Comparison of ENCODE assay signal across 19 cellular contexts in the genomic region with DNA sequence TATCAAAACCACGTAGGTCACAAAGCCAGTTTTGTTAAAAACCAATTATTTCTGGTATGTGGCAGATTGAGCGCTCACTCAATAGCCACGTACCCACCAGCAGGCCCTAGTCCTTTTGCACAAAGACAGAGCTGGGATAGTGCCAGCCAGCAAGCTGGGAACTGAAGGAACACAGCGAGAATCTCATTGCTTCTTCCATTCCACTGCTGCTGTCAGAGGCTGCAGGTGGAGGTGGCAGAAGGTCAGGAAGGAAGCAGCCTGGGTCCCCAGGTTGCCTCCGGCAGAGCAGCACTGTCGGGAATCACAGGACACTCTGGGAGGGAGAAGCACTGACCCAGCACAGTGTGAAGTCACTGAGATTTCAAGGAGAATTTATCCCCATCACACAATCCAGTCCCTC.
DNase-seq lines count a peak whose midpoint lies in the region; TF ChIP-seq lines count a peak whose summit lies in the region.
"Had no signal": no experiment of that assay in that cellular context is flagged by ENCODE, and none has a peak within 500 bp of the region (broad histone marks: within the 10 kb centered on the region; RNA-seq: fewer than 3 reads in every experiment).

No MANE protein-coding gene starts in this region.

- no peaks in the 10 kb centered on the region for H4K20me1 ChIP-seq in neural progenitor cell (ENCODE audit: low read depth)
- H4K20me1 ChIP-seq: BLaER1 treated with 17β-estradiol and CSF1 and Interleukin-3, amounts not matched to agents 10 nM and 100 nM had no signal

- H3K27ac Mint-ChIP-seq in neural progenitor cell: no peak overlapping the region
- H3K27ac Mint-ChIP-seq: CD4-positive, alpha-beta T cell; CD8-positive, alpha-beta T cell had no signal

- intact Hi-C loops in dorsolateral prefrontal cortex (cut with DNase I): no loop called here

- H3F3A ChIP-seq in neural progenitor cell (ENCODE audit: low read depth): no peaks in the 10 kb centered on the region

- H3K4me3 Mint-ChIP-seq in neural progenitor cell: no peak overlapping the region
- H3K4me3 Mint-ChIP-seq: CD4-positive, alpha-beta T cell; CD8-positive, alpha-beta T cell had no signal

- H3K36me3 ChIP-seq in neural progenitor cell: no peaks in the 10 kb centered on the region
- H3K36me3 ChIP-seq: BLaER1 treated with 17β-estradiol and CSF1 and Interleukin-3, amounts not matched to agents 10 nM and 100 nM had no signal

- no peak overlapping the region for H3K4me2 ChIP-seq in neural progenitor cell
- H3K4me2 ChIP-seq: BLaER1 treated with 17β-estradiol and CSF1 and Interleukin-3, amounts not matched to agents 10 nM and 100 nM had no signal

- in situ Hi-C loops in G401 (cut with HindIII; ENCODE audit: low sequenced_read_pairs): no loop called here
- in situ Hi-C loops in GM13976 (cut with MboI; ENCODE audit: low sequenced_read_pairs, unreplicated experiment): no loop called here

- H2AFZ ChIP-seq in neural progenitor cell (replicated peaks): no peak overlapping the region

- no peaks in the 10 kb centered on the region for H3K9me3 ChIP-seq in neural progenitor cell (ENCODE audit: low read depth)
- H3K9me3 ChIP-seq: BLaER1 treated with 17β-estradiol and CSF1 and Interleukin-3, amounts not matched to agents 10 nM and 100 nM; Caco-2 had no signal

- H3K4me1 Mint-ChIP-seq in neural progenitor cell: no peaks in the 10 kb centered on the region

- TF ChIP-seq CTCF in neural progenitor cell (IDR thresholded peaks at IDR 0.05) (no peak), GM13976 (IDR thresholded peaks at IDR 0.05; ENCODE audit: borderline replicate concordance, control extremely low read depth, extremely low read depth, insufficient read depth, missing control alignments) (no peak), dorsolateral prefrontal cortex (IDR thresholded peaks at IDR 0.05 in 54 of 56, conservative IDR thresholded peaks at IDR 0.05 in 2 of 56; ENCODE audit: low read depth in 1 of 56, partially characterized antibody in 56 of 56) (no peak)

- no peaks in the 10 kb centered on the region for H3K79me2 ChIP-seq in neural progenitor cell (ENCODE audit: low read depth)

- no peak overlapping the region for H3K4me3 ChIP-seq in neural progenitor cell
- H3K4me3 ChIP-seq in dorsolateral prefrontal cortex: no peak overlapping the region
- H3K4me3 ChIP-seq: BLaER1 treated with 17β-estradiol and CSF1 and Interleukin-3, amounts not matched to agents 10 nM and 100 nM; GM12878 had no signal

- H3K4me1 ChIP-seq in neural progenitor cell: no peaks in the 10 kb centered on the region
- H3K4me1 ChIP-seq: BLaER1 treated with 17β-estradiol and CSF1 and Interleukin-3, amounts not matched to agents 10 nM and 100 nM; Caco-2 had no signal

- H3K27me3 ChIP-seq in neural progenitor cell (no peaks in the 10 kb centered on the region), dorsolateral prefrontal cortex (peaks cover 0 to 41% (median 0%) of the 10 kb centered on the region in 45 donors)
- H3K27me3 ChIP-seq: BLaER1 treated with 17β-estradiol and CSF1 and Interleukin-3, amounts not matched to agents 10 nM and 100 nM had no signal

- no peak overlapping the region for H3K9ac ChIP-seq in neural progenitor cell
- H3K9ac ChIP-seq: BLaER1 treated with 17β-estradiol and CSF1 and Interleukin-3, amounts not matched to agents 10 nM and 100 nM had no signal

- H3K9me3 Mint-ChIP-seq in neural progenitor cell: no peaks in the 10 kb centered on the region
- H3K9me3 Mint-ChIP-seq: CD4-positive, alpha-beta T cell had no signal

- no peaks in the 10 kb centered on the region for H3K27me3 Mint-ChIP-seq in neural progenitor cell (ENCODE audit: insufficient read depth, low read depth)

- DNase-seq in G401 (ENCODE audit: low spot score) (peak; percentile 76), astrocyte of the hippocampus (ENCODE audit: low read depth, low spot score) (peak; percentile 2), cerebellum (ENCODE audit: low spot score) (peak; percentile 51), neural progenitor cell (ENCODE audit: low spot score) (peak; percentile 12), NCI-H1092 (lab: John Stamatoyannopoulos, UW) (no peak), GM13976 (ENCODE audit: low spot score) (no peak), dorsolateral prefrontal cortex (no peak)
- no peak for DNase-seq in stimulated activated CD4-positive, alpha-beta T cell treated with anti-CD3 and anti-CD28 coated beads, Interleukin-4, amount 100 ng/mL, for 24 hours
- DNase-seq: 8988T; ACHN; Caco-2; Calu3; CD4-positive, alpha-beta T cell; CD8-positive, alpha-beta T cell; DMS79 treated with DMSO at 0.1 percent for 48 hours; GDM1 had no signal

- H3K27ac ChIP-seq in neural progenitor cell (no peak overlapping the region), dorsolateral prefrontal cortex (no peak overlapping the region)
- H3K27ac ChIP-seq: BLaER1 treated with 17β-estradiol and CSF1 and Interleukin-3, amounts not matched to agents 10 nM and 100 nM; C4-2B had no signal

- H3K36me3 Mint-ChIP-seq in neural progenitor cell: no peaks in the 10 kb centered on the region
- H3K36me3 Mint-ChIP-seq: CD8-positive, alpha-beta T cell had no signal

Comparison
In these comparisons a context has a peak if more than half of its experiments do, and no peak if none do; other contexts are left out.
1. DNase-seq: peak in G401 (single experiment), astrocyte of the hippocampus (single experiment), cerebellum (single experiment) and neural progenitor cell (single experiment); none in NCI-H1092 (single experiment), stimulated activated CD4-positive, alpha-beta T cell treated with anti-CD3 and anti-CD28 coated beads, Interleukin-4, amount 100 ng/mL, for 24 hours (single experiment), GM13976 (single experiment) and dorsolateral prefrontal cortex (0 of 10).